In genomic region chr21:26748066-26748465, GRCh38 we compare ENCODE assay signal across 7 cellular contexts.
"Had no signal": no experiment of that assay in that cellular context is flagged by ENCODE, and none has a peak within 500 bp of the region (broad histone marks: within the 10 kb centered on the region; RNA-seq: fewer than 3 reads in every experiment).

No MANE protein-coding gene starts in this region.

- ATAC-seq: HepG2, K562 had no signal

- DNase-seq: IMR-90, KBM-7, KG1 had no signal

- H3K27ac ChIP-seq: HL-60, KMS-11 had no signal

- H3K4me3 ChIP-seq: K562 had no signal
